Comparison of ENCODE assay signal across 8 cellular contexts in the genomic region with DNA sequence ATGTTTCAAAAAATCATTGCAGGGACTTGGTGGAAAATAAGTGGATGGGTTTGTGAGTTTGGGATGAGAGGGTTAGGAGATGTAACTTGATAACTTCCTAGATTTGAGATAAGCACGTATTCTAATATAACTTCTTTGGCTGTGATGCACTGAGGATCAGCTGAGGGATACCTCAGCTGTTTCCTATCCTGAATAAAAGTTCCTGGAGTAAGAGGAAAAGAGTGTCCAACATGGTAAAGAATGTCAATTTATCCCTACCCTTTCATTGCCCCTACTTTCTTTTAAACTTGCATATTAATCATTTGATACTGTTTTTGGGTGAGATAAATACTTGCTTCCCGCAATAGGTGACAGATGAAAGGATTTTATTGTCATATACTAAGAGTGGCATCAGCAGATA. TPM values are rescaled to one million over a fixed set of nuclear protein-coding genes. Genes with fewer than 3 reads are reported as not detected.
DNase-seq lines count a peak whose midpoint lies in the region; ATAC-seq and TF ChIP-seq lines count a peak whose summit lies in the region.

No MANE protein-coding gene starts in this region.

- TF ChIP-seq CTCF in left ventricle myocardium inferior (IDR thresholded peaks at IDR 0.05; ENCODE audit: borderline replicate concordance) (no peak), brain microvascular endothelial cell (IDR thresholded peaks at IDR 0.05; ENCODE audit: low read depth, low read length, missing control alignments) (no peak), vagina (IDR thresholded peaks at IDR 0.05) (no peak)

- peaks cover 46% of the 10 kb centered on the region for H3K4me1 ChIP-seq in left ventricle myocardium inferior
- H3K4me1 ChIP-seq in mucosa of stomach (ENCODE audit: control insufficient read depth, insufficient read depth, low read length): peaks cover 14% of the 10 kb centered on the region
- peaks cover 32% of the 10 kb centered on the region for H3K4me1 ChIP-seq in vagina

- H3K4me3 ChIP-seq in left ventricle myocardium inferior (peak overlapping the region; percentile 95), brain microvascular endothelial cell (ENCODE audit: low read depth, low read length) (peak overlapping the region; percentile 84), mucosa of stomach (ENCODE audit: low read length) (peak overlapping the region; percentile 83), vagina (peak overlapping the region; percentile 50 to 96)

- ATAC-seq in left cardiac atrium: no peak
- ATAC-seq in GM21367 (IDR thresholded peaks at IDR 0.05; ENCODE audit: unreplicated experiment): no peak

- no peaks in the 10 kb centered on the region for H3K9me3 ChIP-seq in left ventricle myocardium inferior (replicated peaks)
- no peaks in the 10 kb centered on the region for H3K9me3 ChIP-seq in mucosa of stomach (ENCODE audit: control insufficient read depth, low read length)
- H3K9me3 ChIP-seq in vagina: no peaks in the 10 kb centered on the region

- DNase-seq in left ventricle myocardium inferior: no peak
- no peak for DNase-seq in left cardiac atrium
- no peak for DNase-seq in brain microvascular endothelial cell
- DNase-seq in vagina (ENCODE audit: extremely low spot score in 2 of 2): no peak
- DNase-seq in NCI-H2171 treated with DMSO at 0.1 percent for 48 hours (lab: John Stamatoyannopoulos, UW): no peak
- no peak for DNase-seq in NCI-H2081 (lab: John Stamatoyannopoulos, UW)

- H3K27me3 ChIP-seq in left ventricle myocardium inferior (ENCODE audit: low read depth) (no peaks in the 10 kb centered on the region), brain microvascular endothelial cell (replicated peaks) (no peaks in the 10 kb centered on the region), mucosa of stomach (ENCODE audit: control insufficient read depth, insufficient read depth, low read length) (no peaks in the 10 kb centered on the region), vagina (no peaks in the 10 kb centered on the region)

- intact Hi-C loops in left ventricle myocardium inferior (cut with micrococcal nuclease) (no loop called here), left cardiac atrium (cut with DNase I) (no loop called here), vagina (cut with DNase I) (no loop called here)

- no peak for TF ChIP-seq POLR2A in vagina (IDR thresholded peaks at IDR 0.05)

- H3K36me3 ChIP-seq in left ventricle myocardium inferior: no peaks in the 10 kb centered on the region
- no peaks in the 10 kb centered on the region for H3K36me3 ChIP-seq in brain microvascular endothelial cell (replicated peaks)
- no peaks in the 10 kb centered on the region for H3K36me3 ChIP-seq in mucosa of stomach (ENCODE audit: control insufficient read depth, insufficient read depth, low read length)
- no peaks in the 10 kb centered on the region for H3K36me3 ChIP-seq in vagina

- H3K9ac ChIP-seq in mucosa of stomach (ENCODE audit: low read length): peak overlapping the region; percentile 89

- in situ Hi-C loops in brain microvascular endothelial cell (cut with HindIII; ENCODE audit: low pct_ligation_motif_present, low sequenced_read_pairs): no loop called here

- peak overlapping the region; percentile 98 for H3K27ac ChIP-seq in left ventricle myocardium inferior (replicated peaks)
- H3K27ac ChIP-seq in brain microvascular endothelial cell: no peak overlapping the region
- H3K27ac ChIP-seq in vagina: peak overlapping the region; percentile 99

RNA-seq across cellular contexts. Expression of a gene that starts 1.5 kb away (rescaled TPM):
- total RNA-seq in left ventricle myocardium inferior (21.5 TPM), left cardiac atrium (10 to 100 TPM; 25.4 to 30.6 TPM), vagina (38.3 TPM)
